27 cellular contexts compared by ENCODE assay signal in genomic region chr14:96201965-96202364, GRCh38. TPM values are rescaled to one million over a fixed set of nuclear protein-coding genes. Genes with fewer than 3 reads are reported as not detected.
"Had no signal": no experiment of that assay in that cellular context is flagged by ENCODE, and none has a peak within 500 bp of the region (broad histone marks: within the 10 kb centered on the region; RNA-seq: fewer than 3 reads in every experiment).

No MANE protein-coding gene starts in this region.

- FAIRE-seq: astrocyte had no signal

- DNase-seq: activated CD4-positive, alpha-beta T cell treated with anti-CD3 and anti-CD28 coated beads, Interleukin-2, amount 10 ng/mL, durations not matched to agents 24 days and 14 days; activated CD4-positive, alpha-beta T cell treated with anti-CD3 and anti-CD28 coated beads, Interleukin-2, amount 50 U/mL, for 48 hours; activated CD4-positive, CD25-positive, alpha-beta regulatory T cell treated with anti-CD3 and anti-CD28 coated beads, Interleukin-2, amount 50 U/mL, for 72 hours; activated CD8-positive, alpha-beta memory T cell treated with anti-CD3 and anti-CD28 coated beads, Interleukin-2, amount 10 ng/mL, durations not matched to agents 7 days and 5 days; activated effector memory CD4-positive, alpha-beta T cell treated with Interleukin-2 at 50 U/mL for 16 hours; activated naive CD4-positive, alpha-beta T cell; activated T-cell treated with anti-CD3 and anti-CD28 coated beads, Interleukin-2, amount 50 U/mL, for 24 hours; amygdala; NCI-H1092; NCI-H1417; NCI-H1930; NCI-H2107; NCI-H2171 treated with DMSO at 0.1 percent for 48 hours; NCI-H345; NCI-H510A; NCI-H526 treated with DMSO at 0.1 percent for 48 hours; NCI-H82; SIG-M5; T-helper 17 cell; T-helper 9 cell had no signal

- H3K27ac Mint-ChIP-seq: activated CD4-positive, alpha-beta T cell treated with anti-CD3 and anti-CD28 coated beads, Interleukin-2, amount 10 ng/mL, durations not matched to agents 24 days and 14 days; activated CD8-positive, alpha-beta memory T cell treated with anti-CD3 and anti-CD28 coated beads, Interleukin-2, amount 10 ng/mL, durations not matched to agents 7 days and 5 days; activated naive CD4-positive, alpha-beta T cell treated with anti-CD3 and anti-CD28 coated beads, Interleukin-2, amount 50 U/mL, for 24 hours; activated T-cell treated with anti-CD3 and anti-CD28 coated beads, Interleukin-2, amount 50 U/mL, for 24 hours; activated T-helper 1 cell treated with anti-CD3 and anti-CD28 coated beads, Interleukin-12 subunit alpha, Interleukin-12 subunit beta, Interleukin-2, Interleukin-4 antibody, amounts not matched to agents 30 ng/mL and 10 ng/mL and 1 ng/mL, durations not matched to agents 14 hours and 24 hours and 36 hours; T-helper 17 cell; WTC11 had no signal

- H3K4me3 Mint-ChIP-seq: activated CD4-positive, alpha-beta T cell treated with anti-CD3 and anti-CD28 coated beads, Interleukin-2, amount 10 ng/mL, durations not matched to agents 24 days and 14 days; activated CD8-positive, alpha-beta memory T cell treated with anti-CD3 and anti-CD28 coated beads, Interleukin-2, amount 10 ng/mL, durations not matched to agents 7 days and 5 days; activated naive CD4-positive, alpha-beta T cell treated with anti-CD3 and anti-CD28 coated beads, Interleukin-2, amount 50 U/mL, for 24 hours; activated T-cell treated with anti-CD3 and anti-CD28 coated beads, Interleukin-2, amount 50 U/mL, for 24 hours; activated T-helper 1 cell treated with anti-CD3 and anti-CD28 coated beads, Interleukin-12 subunit alpha, Interleukin-12 subunit beta, Interleukin-2, Interleukin-4 antibody, amounts not matched to agents 30 ng/mL and 10 ng/mL and 1 ng/mL, durations not matched to agents 14 hours and 24 hours and 36 hours; central memory CD8-positive, alpha-beta T cell; T-helper 17 cell; WTC11 had no signal

- H3K9me3 Mint-ChIP-seq: activated CD4-positive, alpha-beta T cell treated with anti-CD3 and anti-CD28 coated beads, Interleukin-2, amount 10 ng/mL, durations not matched to agents 24 days and 14 days; activated naive CD4-positive, alpha-beta T cell treated with anti-CD3 and anti-CD28 coated beads, Interleukin-2, amount 50 U/mL, for 24 hours; activated T-cell treated with anti-CD3 and anti-CD28 coated beads, Interleukin-2, amount 50 U/mL, for 24 hours; activated T-helper 1 cell treated with anti-CD3 and anti-CD28 coated beads, Interleukin-12 subunit alpha, Interleukin-12 subunit beta, Interleukin-2, Interleukin-4 antibody, amounts not matched to agents 30 ng/mL and 10 ng/mL and 1 ng/mL, durations not matched to agents 14 hours and 24 hours and 36 hours; central memory CD8-positive, alpha-beta T cell; WTC11 had no signal

- H3K36me3 Mint-ChIP-seq: activated CD8-positive, alpha-beta memory T cell treated with anti-CD3 and anti-CD28 coated beads, Interleukin-2, amount 10 ng/mL, durations not matched to agents 7 days and 5 days; activated naive CD4-positive, alpha-beta T cell treated with anti-CD3 and anti-CD28 coated beads, Interleukin-2, amount 50 U/mL, for 24 hours; brain; WTC11 had no signal

- ATAC-seq: activated CD8-positive, alpha-beta memory T cell treated with anti-CD3 and anti-CD28 coated beads, Interleukin-2, amount 10 ng/mL, durations not matched to agents 7 days and 5 days; T-helper 17 cell; WTC11 had no signal

RNA-seq across cellular contexts. Expression of gene BDKRB2, which starts 2.7 kb away (rescaled TPM):
- total RNA-seq: activated CD4-positive, alpha-beta T cell treated with anti-CD3 and anti-CD28 coated beads, Interleukin-2, amount 10 ng/mL, durations not matched to agents 24 days and 14 days; activated CD8-positive, alpha-beta memory T cell treated with anti-CD3 and anti-CD28 coated beads, Interleukin-2, amount 10 ng/mL, durations not matched to agents 7 days and 5 days; activated T-helper 1 cell treated with anti-CD3 and anti-CD28 coated beads, Interleukin-12 subunit alpha, Interleukin-12 subunit beta, Interleukin-2, Interleukin-4 antibody, amounts not matched to agents 30 ng/mL and 10 ng/mL and 1 ng/mL, durations not matched to agents 14 hours and 24 hours and 36 hours; T-helper 17 cell had no signal

RNA-seq across cellular contexts. Expression of gene BDKRB1, which starts 54.0 kb away (rescaled TPM):
- total RNA-seq: activated CD4-positive, alpha-beta T cell treated with anti-CD3 and anti-CD28 coated beads, Interleukin-2, amount 10 ng/mL, durations not matched to agents 24 days and 14 days; activated CD8-positive, alpha-beta memory T cell treated with anti-CD3 and anti-CD28 coated beads, Interleukin-2, amount 10 ng/mL, durations not matched to agents 7 days and 5 days; activated T-helper 1 cell treated with anti-CD3 and anti-CD28 coated beads, Interleukin-12 subunit alpha, Interleukin-12 subunit beta, Interleukin-2, Interleukin-4 antibody, amounts not matched to agents 30 ng/mL and 10 ng/mL and 1 ng/mL, durations not matched to agents 14 hours and 24 hours and 36 hours; OCI-LY7; T-helper 17 cell had no signal
